29 cellular contexts compared by ENCODE assay signal in the genomic region with DNA sequence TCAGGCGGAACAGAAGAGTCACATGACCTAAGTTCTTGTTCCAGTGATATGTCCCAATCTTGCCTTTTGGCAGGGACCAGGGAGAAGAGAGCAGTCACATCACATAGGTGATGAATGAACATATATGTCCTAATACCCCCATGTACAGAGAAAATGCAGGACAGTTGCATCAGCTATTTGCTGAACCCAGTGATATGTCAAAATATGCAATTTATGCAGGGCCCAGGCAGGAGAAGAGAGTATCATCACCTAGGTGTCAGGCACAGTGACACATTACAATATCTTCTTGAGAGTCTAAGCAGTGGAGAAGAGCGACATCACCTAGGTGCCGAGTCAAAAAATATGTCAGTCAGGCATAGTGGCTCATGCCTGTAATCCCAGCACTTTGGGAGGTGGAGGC.
DNase-seq lines count a peak whose midpoint lies in the region; ATAC-seq, FAIRE-seq and TF ChIP-seq lines count a peak whose summit lies in the region.
"Had no signal": no experiment of that assay in that cellular context is flagged by ENCODE, and none has a peak within 500 bp of the region (broad histone marks: within the 10 kb centered on the region; RNA-seq: fewer than 3 reads in every experiment).

No MANE protein-coding gene starts in this region.

- no peaks in the 10 kb centered on the region for H3F3A ChIP-seq in PC-3 (ENCODE audit: low read length, unreplicated experiment)

- no peaks in the 10 kb centered on the region for H3K79me2 ChIP-seq in ACC112 (ENCODE audit: control insufficient read depth, insufficient read depth, low read length, unreplicated experiment)
- H3K79me2 ChIP-seq in PC-3 (ENCODE audit: low read length), result no peaks in the 10 kb centered on the region
- no peaks in the 10 kb centered on the region for H3K79me2 ChIP-seq in K562 (ENCODE audit: control insufficient read depth, insufficient read depth, low read length)

- intact Hi-C loops in PC-3 (cut with micrococcal nuclease), result loop anchor here (5.0 kb wide), 2 partner anchors 65 to 225 kb away; no protein-coding TSS in a partner anchor
- intact Hi-C loops in K562 (cut with micrococcal nuclease), result no loop called here

- no peak overlapping the region for H2BK120ac ChIP-seq in mesenchymal stem cell (ENCODE audit: low read depth, low read length)

- H2BK12ac ChIP-seq in mesenchymal stem cell (ENCODE audit: low read length in 2 of 2), result no peak overlapping the region

- H2AFZ ChIP-seq in ACC112 (ENCODE audit: low read length, unreplicated experiment) (no peak overlapping the region), PC-3 (ENCODE audit: low read length) (no peak overlapping the region), K562 (ENCODE audit: low read depth, low read length) (no peak overlapping the region), mesenchymal stem cell (ENCODE audit: low read depth, low read length) (no peak overlapping the region)

- H2BK5ac ChIP-seq in mesenchymal stem cell (ENCODE audit: low read depth, low read length, poor library complexity, severe bottlenecking), result no peak overlapping the region

- no peaks in the 10 kb centered on the region for H3K9me2 ChIP-seq in PC-3 (replicated peaks; ENCODE audit: low read length)

- no peak overlapping the region for H4K91ac ChIP-seq in mesenchymal stem cell (ENCODE audit: low read length)

- no peak overlapping the region for H2BK15ac ChIP-seq in mesenchymal stem cell (ENCODE audit: low read depth, poor library complexity, severe bottlenecking)

- no peak overlapping the region for H4K8ac ChIP-seq in mesenchymal stem cell (ENCODE audit: low read length)

- H3K9ac ChIP-seq in PC-3 (ENCODE audit: low read length) (peak overlapping the region; percentile 57), K562 (ENCODE audit: insufficient read depth in 1 of 2, low read depth in 2 of 2, low read length in 2 of 2) (no peak overlapping the region), mesenchymal stem cell (ENCODE audit: low read length) (no peak overlapping the region)
- H3K9ac ChIP-seq: BLaER1 had no signal

- TF ChIP-seq CTCF in PC-3 (conservative IDR thresholded peaks at IDR 0.05; ENCODE audit: low read depth, low read length), result no peak
- TF ChIP-seq CTCF in K562 (IDR thresholded peaks at IDR 0.05 in 2 of 3, conservative IDR thresholded peaks at IDR 0.05 in 1 of 3; ENCODE audit: insufficient read depth in 2 of 3, low read depth in 1 of 3, low read length in 3 of 3), result no peak

- H3K4me3 ChIP-seq in ACC112 (ENCODE audit: low read depth, low read length), result no peak overlapping the region
- no peak overlapping the region for H3K4me3 ChIP-seq in PC-3 (ENCODE audit: low read length)
- no peak overlapping the region for H3K4me3 ChIP-seq in K562
- H3K4me3 ChIP-seq in mesenchymal stem cell (ENCODE audit: insufficient read depth in 1 of 2, low read depth in 1 of 2, low read length in 2 of 2), result no peak overlapping the region
- H3K4me3 ChIP-seq: A549, BLaER1, GM12878 had no signal

- no peak for TF ChIP-seq EP300 in K562 (IDR thresholded peaks at IDR 0.05; ENCODE audit: low read length)

- H3K4me1 ChIP-seq in ACC112 (ENCODE audit: control insufficient read depth, insufficient read depth, low read length, unreplicated experiment) (peaks cover 13% of the 10 kb centered on the region), PC-3 (ENCODE audit: insufficient read depth, low read length) (peaks cover 41% of the 10 kb centered on the region), K562 (replicated peaks in 1 of 2; ENCODE audit: control insufficient read depth in 2 of 2, insufficient read depth in 2 of 2, low read length in 2 of 2) (no peaks in the 10 kb centered on the region), mesenchymal stem cell (ENCODE audit: control insufficient read depth, insufficient read depth, low read depth, low read length) (no peaks in the 10 kb centered on the region)
- H3K4me1 ChIP-seq: A549, BE2C, BLaER1 had no signal

- no peaks in the 10 kb centered on the region for H3K9me1 ChIP-seq in K562 (ENCODE audit: control insufficient read depth, insufficient read depth, low read length)

- no peak for TF ChIP-seq POLR2A in K562 (conservative IDR thresholded peaks at IDR 0.05)

- FAIRE-seq in K562 (lab: Jason Lieb, UNC), result no peak
- FAIRE-seq: A549, GM12878, GM12892, GM18507, GM19239 had no signal

- DNase-seq in PC-3, result no peak
- DNase-seq in K562 (ENCODE audit: extremely low read depth in 1 of 4, low spot score in 3 of 4), result no peak
- peak; percentile 25 for DNase-seq in kidney tubule cell (ENCODE audit: low spot score)
- DNase-seq in mesenchymal stem cell, result no peak
- DNase-seq: ACHN; BE2C; C1 segment of cervical spinal cord; CD4-positive, alpha-beta memory T cell; CD4-positive, CD25-positive, alpha-beta regulatory T cell; CD8-positive, alpha-beta memory T cell; COR-L47; DMS 273 treated with DMSO at 0.1 percent for 48 hours; DMS153; DMS53; DMS79; DND-41; EL; GDM1 had no signal

- in situ Hi-C loops in K562 (cut with MboI), result no loop called here

- H2AK5ac ChIP-seq in mesenchymal stem cell (ENCODE audit: low read length, severe bottlenecking), result no peak overlapping the region

- POLR2A ChIA-PET in PC-3 (lab: Charles Lee; ENCODE audit: unreplicated experiment), result no interaction called here
- POLR2A ChIA-PET in K562 (lab: Yijun Ruan, JAX), result no interaction called here

- H3K79me1 ChIP-seq in mesenchymal stem cell (replicated peaks; ENCODE audit: low read length, poor library complexity, severe bottlenecking), result no peaks in the 10 kb centered on the region

- CTCF ChIA-PET in PC-3 (lab: Charles Lee) (no interaction called here), K562 (lab: Yijun Ruan, JAX; ENCODE audit: low intra/inter-chr PET ratio) (no interaction called here)

- peak overlapping the region; percentile 63 for H3K4me2 ChIP-seq in PC-3 (ENCODE audit: low read length)
- no peak overlapping the region for H3K4me2 ChIP-seq in K562 (ENCODE audit: insufficient read depth, low read length)
- no peak overlapping the region for H3K4me2 ChIP-seq in mesenchymal stem cell (ENCODE audit: low read length, poor library complexity, severe bottlenecking)
- H3K4me2 ChIP-seq: A549, BLaER1 had no signal

- H3K23ac ChIP-seq in mesenchymal stem cell (ENCODE audit: low read length in 2 of 2), result no peak overlapping the region

- H4K20me1 ChIP-seq in PC-3 (ENCODE audit: low read length) (no peaks in the 10 kb centered on the region), K562 (replicated peaks; ENCODE audit: control insufficient read depth, insufficient read depth, low read length) (no peaks in the 10 kb centered on the region)
- H4K20me1 ChIP-seq: BLaER1 had no signal

- ATAC-seq in PC-3 (0 out of 2 replicates have a peak, but pooled peaks have one; percentile 2), K562 (no peak), HG02973 (IDR thresholded peaks at IDR 0.05; ENCODE audit: unreplicated experiment) (no peak), GM19324 (IDR thresholded peaks at IDR 0.05; ENCODE audit: low FRiP score, unreplicated experiment) (no peak), HG03460 (IDR thresholded peaks at IDR 0.05; ENCODE audit: unreplicated experiment) (no peak)
- ATAC-seq: A549, GM12878 had no signal

- 0% methylated on average over 3 of the region's 3 CpGs for WGBS in K562 (ENCODE audit: insufficient coverage, low coverage, missing lambda C conversion rate)
- WGBS in mesenchymal stem cell, result 63% methylated on average over 3 of the region's 3 CpGs

- no peak overlapping the region for H3K14ac ChIP-seq in mesenchymal stem cell (ENCODE audit: low read length in 2 of 2)

- BruUV-seq in PC-3 (replicated peaks; lab: Mats Ljungman, UMichigan) (no TSS peak), K562 (replicated peaks; lab: Mats Ljungman, UMichigan) (no TSS peak)

- no peak overlapping the region for H3K4ac ChIP-seq in mesenchymal stem cell (ENCODE audit: low read depth in 1 of 2, low read length in 2 of 2)

- H3K36me3 ChIP-seq in ACC112 (ENCODE audit: insufficient read depth, low read length) (no peaks in the 10 kb centered on the region), PC-3 (ENCODE audit: low read depth, low read length) (peaks cover 20% of the 10 kb centered on the region), K562 (ENCODE audit: control insufficient read depth, insufficient read depth, low read length) (no peaks in the 10 kb centered on the region), mesenchymal stem cell (ENCODE audit: control insufficient read depth in 1 of 2, insufficient read depth in 2 of 2, low read depth in 1 of 2, low read length in 2 of 2) (no peaks in the 10 kb centered on the region)
- H3K36me3 ChIP-seq: BE2C, BLaER1 had no signal

- H3K9me3 ChIP-seq in PC-3 (ENCODE audit: low read length), result peaks cover 25% of the 10 kb centered on the region
- no peaks in the 10 kb centered on the region for H3K9me3 ChIP-seq in K562 (replicated peaks; ENCODE audit: control insufficient read depth, insufficient read depth, low read depth, low read length)
- peaks cover 39% of the 10 kb centered on the region for H3K9me3 ChIP-seq in mesenchymal stem cell (ENCODE audit: control insufficient read depth, low read length)
- H3K9me3 ChIP-seq: BE2C had no signal

- H3K27me3 ChIP-seq in ACC112 (ENCODE audit: insufficient read depth, low read length), result no peaks in the 10 kb centered on the region
- H3K27me3 ChIP-seq in PC-3 (ENCODE audit: low read length), result no peaks in the 10 kb centered on the region
- no peaks in the 10 kb centered on the region for H3K27me3 ChIP-seq in K562 (ENCODE audit: control insufficient read depth in 2 of 2, insufficient read depth in 2 of 2, low read length in 2 of 2)
- no peaks in the 10 kb centered on the region for H3K27me3 ChIP-seq in mesenchymal stem cell (ENCODE audit: control insufficient read depth in 1 of 2, insufficient read depth in 1 of 2, low read length in 2 of 2)
- H3K27me3 ChIP-seq: BE2C, BLaER1 had no signal

- H3K18ac ChIP-seq in mesenchymal stem cell (ENCODE audit: low read depth in 1 of 2, low read length in 2 of 2), result no peak overlapping the region

- peak overlapping the region; percentile 39; the same call in 1 of the 2 replicates for H3K27ac ChIP-seq in ACC112 (ENCODE audit: low read depth, low read length)
- H3K27ac ChIP-seq in PC-3 (ENCODE audit: low read length), result peak overlapping the region; percentile 93
- H3K27ac ChIP-seq in K562 (ENCODE audit: extremely low read depth, low read depth, low read length), result no peak overlapping the region
- no peak overlapping the region for H3K27ac ChIP-seq in mesenchymal stem cell (ENCODE audit: low read length, poor library complexity, severe bottlenecking)
- H3K27ac ChIP-seq: 22Rv1, A549, BLaER1 had no signal

- no peak for TF ChIP-seq RAD21 in K562 (CRISPR knock-in tag; conservative IDR thresholded peaks at IDR 0.05 in 1 of 2, IDR thresholded peaks at IDR 0.05 in 1 of 2)

TF ChIP-seq in K562, 482 proteins besides CTCF, POLR2A, EP300 and RAD21 (continues in another document):
- TF ChIP-seq, protein P1, sequence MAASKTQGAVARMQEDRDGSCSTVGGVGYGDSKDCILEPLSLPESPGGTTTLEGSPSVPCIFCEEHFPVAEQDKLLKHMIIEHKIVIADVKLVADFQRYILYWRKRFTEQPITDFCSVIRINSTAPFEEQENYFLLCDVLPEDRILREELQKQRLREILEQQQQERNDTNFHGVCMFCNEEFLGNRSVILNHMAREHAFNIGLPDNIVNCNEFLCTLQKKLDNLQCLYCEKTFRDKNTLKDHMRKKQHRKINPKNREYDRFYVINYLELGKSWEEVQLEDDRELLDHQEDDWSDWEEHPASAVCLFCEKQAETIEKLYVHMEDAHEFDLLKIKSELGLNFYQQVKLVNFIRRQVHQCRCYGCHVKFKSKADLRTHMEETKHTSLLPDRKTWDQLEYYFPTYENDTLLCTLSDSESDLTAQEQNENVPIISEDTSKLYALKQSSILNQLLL (CRISPR knock-in tag; IDR thresholded peaks at IDR 0.05; ENCODE audit: borderline replicate concordance), result no peak

Comparison
In these comparisons a context has a peak if more than half of its experiments do, and no peak if none do; other contexts are left out.
1. H3K27ac ChIP-seq: peak in ACC112 (single experiment) and PC-3 (single experiment); none in K562 (single experiment) and mesenchymal stem cell (single experiment).